ENCODE assay signal across 1 cellular context in the genomic region with DNA sequence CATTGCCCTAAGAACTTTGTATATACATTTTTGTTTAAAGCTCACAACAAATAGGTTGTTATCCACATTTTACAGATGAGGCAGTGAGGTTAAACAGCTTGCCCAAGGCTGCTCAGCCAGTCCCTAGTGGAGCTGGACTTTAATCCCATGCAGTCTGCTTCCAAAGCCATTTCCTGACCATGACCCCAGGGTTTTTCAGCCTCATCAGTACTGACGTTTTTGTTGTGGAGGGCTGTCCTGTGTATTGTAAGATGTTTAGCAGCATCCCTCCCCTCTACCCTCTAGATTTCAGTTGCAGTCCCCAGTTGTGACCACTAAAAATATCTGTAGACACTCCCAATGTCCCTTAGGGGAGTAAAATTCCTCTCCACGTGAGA.
TF ChIP-seq lines count a peak whose summit lies in the region.

No MANE protein-coding gene starts in this region.

TF ChIP-seq in HepG2, 621 proteins besides CTCF, POLR2A, EP300 and RAD21 (continued from another document and continues in another):
- TF ChIP-seq, protein P1, sequence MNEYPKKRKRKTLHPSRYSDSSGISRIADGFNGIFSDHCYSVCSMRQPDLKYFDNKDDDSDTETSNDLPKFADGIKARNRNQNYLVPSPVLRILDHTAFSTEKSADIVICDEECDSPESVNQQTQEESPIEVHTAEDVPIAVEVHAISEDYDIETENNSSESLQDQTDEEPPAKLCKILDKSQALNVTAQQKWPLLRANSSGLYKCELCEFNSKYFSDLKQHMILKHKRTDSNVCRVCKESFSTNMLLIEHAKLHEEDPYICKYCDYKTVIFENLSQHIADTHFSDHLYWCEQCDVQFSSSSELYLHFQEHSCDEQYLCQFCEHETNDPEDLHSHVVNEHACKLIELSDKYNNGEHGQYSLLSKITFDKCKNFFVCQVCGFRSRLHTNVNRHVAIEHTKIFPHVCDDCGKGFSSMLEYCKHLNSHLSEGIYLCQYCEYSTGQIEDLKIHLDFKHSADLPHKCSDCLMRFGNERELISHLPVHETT (CRISPR knock-in tag; conservative IDR thresholded peaks at IDR 0.05): no peak
- TF ChIP-seq HNF4G (IDR thresholded peaks at IDR 0.05; ENCODE audit: borderline replicate concordance, low read depth, low read length): peak; percentile 47
- no peak; the same call in 1 of the 2 replicates for TF ChIP-seq HNF4G (CRISPR knock-in tag; IDR thresholded peaks at IDR 0.05; ENCODE audit: borderline replicate concordance, low read depth)
- no peak for TF ChIP-seq DR1 (CRISPR knock-in tag; IDR thresholded peaks at IDR 0.05)
- TF ChIP-seq, protein P2, sequence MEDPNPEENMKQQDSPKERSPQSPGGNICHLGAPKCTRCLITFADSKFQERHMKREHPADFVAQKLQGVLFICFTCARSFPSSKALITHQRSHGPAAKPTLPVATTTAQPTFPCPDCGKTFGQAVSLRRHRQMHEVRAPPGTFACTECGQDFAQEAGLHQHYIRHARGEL (CRISPR knock-in tag; IDR thresholded peaks at IDR 0.05): no peak
- TF ChIP-seq JARID2 (CRISPR knock-in tag; IDR thresholded peaks at IDR 0.05; ENCODE audit: insufficient replicate concordance): no peak
- no peak for TF ChIP-seq PPARG (CRISPR knock-in tag; conservative IDR thresholded peaks at IDR 0.05)
- TF ChIP-seq NBN (conservative IDR thresholded peaks at IDR 0.05): no peak
- TF ChIP-seq, protein P3, sequence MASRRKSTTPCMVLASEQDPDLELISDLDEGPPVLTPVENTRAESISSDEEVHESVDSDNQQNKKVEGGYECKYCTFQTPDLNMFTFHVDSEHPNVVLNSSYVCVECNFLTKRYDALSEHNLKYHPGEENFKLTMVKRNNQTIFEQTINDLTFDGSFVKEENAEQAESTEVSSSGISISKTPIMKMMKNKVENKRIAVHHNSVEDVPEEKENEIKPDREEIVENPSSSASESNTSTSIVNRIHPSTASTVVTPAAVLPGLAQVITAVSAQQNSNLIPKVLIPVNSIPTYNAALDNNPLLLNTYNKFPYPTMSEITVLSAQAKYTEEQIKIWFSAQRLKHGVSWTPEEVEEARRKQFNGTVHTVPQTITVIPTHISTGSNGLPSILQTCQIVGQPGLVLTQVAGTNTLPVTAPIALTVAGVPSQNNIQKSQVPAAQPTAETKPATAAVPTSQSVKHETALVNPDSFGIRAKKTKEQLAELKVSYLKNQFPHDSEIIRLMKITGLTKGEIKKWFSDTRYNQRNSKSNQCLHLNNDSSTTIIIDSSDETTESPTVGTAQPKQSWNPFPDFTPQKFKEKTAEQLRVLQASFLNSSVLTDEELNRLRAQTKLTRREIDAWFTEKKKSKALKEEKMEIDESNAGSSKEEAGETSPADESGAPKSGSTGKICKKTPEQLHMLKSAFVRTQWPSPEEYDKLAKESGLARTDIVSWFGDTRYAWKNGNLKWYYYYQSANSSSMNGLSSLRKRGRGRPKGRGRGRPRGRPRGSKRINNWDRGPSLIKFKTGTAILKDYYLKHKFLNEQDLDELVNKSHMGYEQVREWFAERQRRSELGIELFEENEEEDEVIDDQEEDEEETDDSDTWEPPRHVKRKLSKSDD (CRISPR knock-in tag; IDR thresholded peaks at IDR 0.05; ENCODE audit: low read depth): no peak
- no peak for TF ChIP-seq TCF7L2 (IDR thresholded peaks at IDR 0.05; ENCODE audit: low read depth, low read length)
- no peak for TF ChIP-seq CBX5 (CRISPR knock-in tag; IDR thresholded peaks at IDR 0.05; ENCODE audit: borderline replicate concordance)
- TF ChIP-seq, protein P4, sequence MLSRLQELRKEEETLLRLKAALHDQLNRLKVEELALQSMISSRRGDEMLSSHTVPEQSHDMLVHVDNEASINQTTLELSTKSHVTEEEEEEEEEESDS (CRISPR knock-in tag; IDR thresholded peaks at IDR 0.05; ENCODE audit: borderline replicate concordance): no peak
- TF ChIP-seq BRF2 (CRISPR knock-in tag; IDR thresholded peaks at IDR 0.05): no peak
- TF ChIP-seq ZMYM2 (CRISPR knock-in tag; IDR thresholded peaks at IDR 0.05): no peak
- TF ChIP-seq ZNF253 (CRISPR knock-in tag; IDR thresholded peaks at IDR 0.05; ENCODE audit: borderline replicate concordance): no peak
- no peak for TF ChIP-seq ZBTB44 (CRISPR knock-in tag; IDR thresholded peaks at IDR 0.05)
- TF ChIP-seq, protein P5, sequence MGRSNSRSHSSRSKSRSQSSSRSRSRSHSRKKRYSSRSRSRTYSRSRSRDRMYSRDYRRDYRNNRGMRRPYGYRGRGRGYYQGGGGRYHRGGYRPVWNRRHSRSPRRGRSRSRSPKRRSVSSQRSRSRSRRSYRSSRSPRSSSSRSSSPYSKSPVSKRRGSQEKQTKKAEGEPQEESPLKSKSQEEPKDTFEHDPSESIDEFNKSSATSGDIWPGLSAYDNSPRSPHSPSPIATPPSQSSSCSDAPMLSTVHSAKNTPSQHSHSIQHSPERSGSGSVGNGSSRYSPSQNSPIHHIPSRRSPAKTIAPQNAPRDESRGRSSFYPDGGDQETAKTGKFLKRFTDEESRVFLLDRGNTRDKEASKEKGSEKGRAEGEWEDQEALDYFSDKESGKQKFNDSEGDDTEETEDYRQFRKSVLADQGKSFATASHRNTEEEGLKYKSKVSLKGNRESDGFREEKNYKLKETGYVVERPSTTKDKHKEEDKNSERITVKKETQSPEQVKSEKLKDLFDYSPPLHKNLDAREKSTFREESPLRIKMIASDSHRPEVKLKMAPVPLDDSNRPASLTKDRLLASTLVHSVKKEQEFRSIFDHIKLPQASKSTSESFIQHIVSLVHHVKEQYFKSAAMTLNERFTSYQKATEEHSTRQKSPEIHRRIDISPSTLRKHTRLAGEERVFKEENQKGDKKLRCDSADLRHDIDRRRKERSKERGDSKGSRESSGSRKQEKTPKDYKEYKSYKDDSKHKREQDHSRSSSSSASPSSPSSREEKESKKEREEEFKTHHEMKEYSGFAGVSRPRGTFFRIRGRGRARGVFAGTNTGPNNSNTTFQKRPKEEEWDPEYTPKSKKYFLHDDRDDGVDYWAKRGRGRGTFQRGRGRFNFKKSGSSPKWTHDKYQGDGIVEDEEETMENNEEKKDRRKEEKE (IDR thresholded peaks at IDR 0.05): no peak
- TF ChIP-seq SKI (IDR thresholded peaks at IDR 0.05; ENCODE audit: partially characterized antibody): peak; percentile 30
- peak; percentile 25; the same call in 1 of the 2 replicates for TF ChIP-seq BCL6 (CRISPR knock-in tag; IDR thresholded peaks at IDR 0.05)
- TF ChIP-seq ZNF12 (CRISPR knock-in tag; IDR thresholded peaks at IDR 0.05): no peak
- TF ChIP-seq ZNF567 (CRISPR knock-in tag; IDR thresholded peaks at IDR 0.05; ENCODE audit: borderline replicate concordance): no peak
- no peak for TF ChIP-seq ZMYM3 (CRISPR knock-in tag; IDR thresholded peaks at IDR 0.05)
- TF ChIP-seq SMARCC2 (IDR thresholded peaks at IDR 0.05): no peak
- no peak for TF ChIP-seq PTBP1 (IDR thresholded peaks at IDR 0.05; ENCODE audit: low read depth, low read length, poor library complexity, severe bottlenecking)
- TF ChIP-seq ZNF263 (CRISPR knock-in tag; IDR thresholded peaks at IDR 0.05): no peak
- TF ChIP-seq ZNF598 (CRISPR knock-in tag; IDR thresholded peaks at IDR 0.05; ENCODE audit: borderline replicate concordance): no peak
- no peak for TF ChIP-seq ZNF367 (CRISPR knock-in tag; IDR thresholded peaks at IDR 0.05; ENCODE audit: borderline replicate concordance)
- TF ChIP-seq HIVEP1 (CRISPR knock-in tag; IDR thresholded peaks at IDR 0.05): no peak
- TF ChIP-seq, protein P6, sequence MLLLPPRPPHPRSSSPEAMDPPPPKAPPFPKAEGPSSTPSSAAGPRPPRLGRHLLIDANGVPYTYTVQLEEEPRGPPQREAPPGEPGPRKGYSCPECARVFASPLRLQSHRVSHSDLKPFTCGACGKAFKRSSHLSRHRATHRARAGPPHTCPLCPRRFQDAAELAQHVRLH (CRISPR knock-in tag; IDR thresholded peaks at IDR 0.05; ENCODE audit: borderline replicate concordance, low read depth): no peak
- TF ChIP-seq THAP11 (CRISPR knock-in tag; IDR thresholded peaks at IDR 0.05): no peak
- TF ChIP-seq TMF1 (CRISPR knock-in tag; IDR thresholded peaks at IDR 0.05; ENCODE audit: low read depth): no peak
- TF ChIP-seq HOXD1 (CRISPR knock-in tag; IDR thresholded peaks at IDR 0.05): no peak
- TF ChIP-seq, protein P7, sequence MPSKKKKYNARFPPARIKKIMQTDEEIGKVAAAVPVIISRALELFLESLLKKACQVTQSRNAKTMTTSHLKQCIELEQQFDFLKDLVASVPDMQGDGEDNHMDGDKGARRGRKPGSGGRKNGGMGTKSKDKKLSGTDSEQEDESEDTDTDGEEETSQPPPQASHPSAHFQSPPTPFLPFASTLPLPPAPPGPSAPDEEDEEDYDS (CRISPR knock-in tag; IDR thresholded peaks at IDR 0.05): no peak
- no peak for TF ChIP-seq NR1H2 (CRISPR knock-in tag; IDR thresholded peaks at IDR 0.05; ENCODE audit: borderline replicate concordance, low read depth)
- TF ChIP-seq ZMYM4 (CRISPR knock-in tag; IDR thresholded peaks at IDR 0.05): peak; percentile 28; the same call in 1 of the 2 replicates
- no peak for TF ChIP-seq ZNF619 (CRISPR knock-in tag; IDR thresholded peaks at IDR 0.05)
- 0 out of 2 replicates have a peak, but pooled peaks have one; percentile 36 for TF ChIP-seq NR2F2 (IDR thresholded peaks at IDR 0.05; ENCODE audit: borderline replicate concordance, low read depth)
- TF ChIP-seq, protein P8, sequence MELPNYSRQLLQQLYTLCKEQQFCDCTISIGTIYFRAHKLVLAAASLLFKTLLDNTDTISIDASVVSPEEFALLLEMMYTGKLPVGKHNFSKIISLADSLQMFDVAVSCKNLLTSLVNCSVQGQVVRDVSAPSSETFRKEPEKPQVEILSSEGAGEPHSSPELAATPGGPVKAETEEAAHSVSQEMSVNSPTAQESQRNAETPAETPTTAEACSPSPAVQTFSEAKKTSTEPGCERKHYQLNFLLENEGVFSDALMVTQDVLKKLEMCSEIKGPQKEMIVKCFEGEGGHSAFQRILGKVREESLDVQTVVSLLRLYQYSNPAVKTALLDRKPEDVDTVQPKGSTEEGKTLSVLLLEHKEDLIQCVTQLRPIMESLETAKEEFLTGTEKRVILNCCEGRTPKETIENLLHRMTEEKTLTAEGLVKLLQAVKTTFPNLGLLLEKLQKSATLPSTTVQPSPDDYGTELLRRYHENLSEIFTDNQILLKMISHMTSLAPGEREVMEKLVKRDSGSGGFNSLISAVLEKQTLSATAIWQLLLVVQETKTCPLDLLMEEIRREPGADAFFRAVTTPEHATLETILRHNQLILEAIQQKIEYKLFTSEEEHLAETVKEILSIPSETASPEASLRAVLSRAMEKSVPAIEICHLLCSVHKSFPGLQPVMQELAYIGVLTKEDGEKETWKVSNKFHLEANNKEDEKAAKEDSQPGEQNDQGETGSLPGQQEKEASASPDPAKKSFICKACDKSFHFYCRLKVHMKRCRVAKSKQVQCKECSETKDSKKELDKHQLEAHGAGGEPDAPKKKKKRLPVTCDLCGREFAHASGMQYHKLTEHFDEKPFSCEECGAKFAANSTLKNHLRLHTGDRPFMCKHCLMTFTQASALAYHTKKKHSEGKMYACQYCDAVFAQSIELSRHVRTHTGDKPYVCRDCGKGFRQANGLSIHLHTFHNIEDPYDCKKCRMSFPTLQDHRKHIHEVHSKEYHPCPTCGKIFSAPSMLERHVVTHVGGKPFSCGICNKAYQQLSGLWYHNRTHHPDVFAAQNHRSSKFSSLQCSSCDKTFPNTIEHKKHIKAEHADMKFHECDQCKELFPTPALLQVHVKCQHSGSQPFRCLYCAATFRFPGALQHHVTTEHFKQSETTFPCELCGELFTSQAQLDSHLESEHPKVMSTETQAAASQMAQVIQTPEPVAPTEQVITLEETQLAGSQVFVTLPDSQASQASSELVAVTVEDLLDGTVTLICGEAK (IDR thresholded peaks at IDR 0.05): no peak
- TF ChIP-seq, protein P8 (CRISPR knock-in tag; IDR thresholded peaks at IDR 0.05): no peak
- TF ChIP-seq ZSCAN30 (CRISPR knock-in tag; IDR thresholded peaks at IDR 0.05): no peak
- no peak for TF ChIP-seq CAMTA2 (CRISPR knock-in tag; IDR thresholded peaks at IDR 0.05; ENCODE audit: borderline replicate concordance)
- no peak for TF ChIP-seq ONECUT2 (CRISPR knock-in tag; IDR thresholded peaks at IDR 0.05)
- TF ChIP-seq AGO1 (IDR thresholded peaks at IDR 0.05; ENCODE audit: low read depth, low read length, poor library complexity, severe bottlenecking): no peak
- no peak for TF ChIP-seq TBP (CRISPR knock-in tag; IDR thresholded peaks at IDR 0.05)
